Comparison of ENCODE assay signal across 18 cellular contexts in genomic region chr11:69305885-69306540, GRCh38. TPM values are rescaled to one million over a fixed set of nuclear protein-coding genes. Genes with fewer than 3 reads are reported as not detected.
DNase-seq lines count a peak whose midpoint lies in the region; ATAC-seq and TF ChIP-seq lines count a peak whose summit lies in the region.
"Had no signal": no experiment of that assay in that cellular context is flagged by ENCODE, and none has a peak within 500 bp of the region (broad histone marks: within the 10 kb centered on the region; RNA-seq: fewer than 3 reads in every experiment).

No MANE protein-coding gene starts in this region.

- H3K4me3 Mint-ChIP-seq in HFFc6, result no peak overlapping the region

- H3K4me1 Mint-ChIP-seq in HFFc6 (ENCODE audit: low read depth), result peaks cover 81% of the 10 kb centered on the region

- no peak overlapping the region for H3K4me3 ChIP-seq in Karpas-422 (ENCODE audit: low read length)

- no peaks in the 10 kb centered on the region for H3K9me2 ChIP-seq in Karpas-422 (replicated peaks; ENCODE audit: insufficient read depth, low read length)

- H3K4me2 ChIP-seq in Karpas-422 (ENCODE audit: low read depth, low read length, poor library complexity, severe bottlenecking), result no peak overlapping the region

- no peak overlapping the region for H3K9ac ChIP-seq in Karpas-422 (ENCODE audit: low read length)

- peak overlapping the region; percentile 11; the same call in 1 of the 2 replicates for H3K27ac Mint-ChIP-seq in HFFc6

- DNase-seq in HFFc6 (no peak), Karpas-422 (peak; percentile 29), left lobe of liver (ENCODE audit: low spot score) (peak; percentile 94), renal cortical epithelial cell (ENCODE audit: low read depth) (peak; percentile 22), SHP77 treated with DMSO at 0.1 percent for 48 hours (lab: John Stamatoyannopoulos, UW) (no peak), islet precursor cell (no peak)
- DNase-seq: AML-193, DMS79, Kasumi-1, MM.1S, NCI-H1092, NCI-H1694, NCI-H2227 treated with DMSO at 0.1 percent for 48 hours, NCI-H524, PC-3 had no signal

- H3K27me3 Mint-ChIP-seq in HFFc6 (ENCODE audit: insufficient read depth), result no peaks in the 10 kb centered on the region; the same call in 1 of the 2 replicates

- TF ChIP-seq CTCF in HFFc6 (IDR thresholded peaks at IDR 0.05), result no peak

- no peaks in the 10 kb centered on the region for H3K9me3 ChIP-seq in Karpas-422 (ENCODE audit: low read length)

- H3K9me3 Mint-ChIP-seq in HFFc6, result no peaks in the 10 kb centered on the region

- no peaks in the 10 kb centered on the region for H3K79me2 ChIP-seq in Karpas-422 (ENCODE audit: low read length)

- H3K27me3 ChIP-seq in Karpas-422 (ENCODE audit: low read length), result no peaks in the 10 kb centered on the region

- peak; percentile 86 for ATAC-seq in left lobe of liver
- no peak for ATAC-seq in HG03039 (IDR thresholded peaks at IDR 0.05; ENCODE audit: unreplicated experiment)
- ATAC-seq: PC-3 had no signal

- H3K27ac ChIP-seq in Karpas-422 (ENCODE audit: low read length), result no peak overlapping the region
- H3K27ac ChIP-seq: C4-2B had no signal

- H2AFZ ChIP-seq in Karpas-422 (ENCODE audit: low read length), result no peak overlapping the region

- no peaks in the 10 kb centered on the region for H3K4me1 ChIP-seq in Karpas-422 (ENCODE audit: low read length)

- H4K20me1 ChIP-seq in Karpas-422 (ENCODE audit: insufficient read depth, low read depth, low read length), result no peaks in the 10 kb centered on the region

- no peaks in the 10 kb centered on the region for H3K36me3 ChIP-seq in Karpas-422 (ENCODE audit: insufficient read depth, low read length)

- H3K36me3 Mint-ChIP-seq in HFFc6 (ENCODE audit: low read depth), result peaks cover 47% of the 10 kb centered on the region

RNA-seq across cellular contexts. Expression of gene MYEOV, which starts 12.1 kb away (rescaled TPM):
- total RNA-seq in HFFc6 (2021; fragmentation: NEBNext Ultra II Directional; extraction: Animal tissue kit (Norgen Biotek cat#: 25700)), result 10 to 100 TPM; 55.5 to 93.3 (median 79.9) TPM
- 0.22 and 0.25 TPM in 2 replicates for total RNA-seq in Karpas-422 (2014; rRNA removed; shearing (Covaris generic); ENCODE audit: low replicate concordance)
- 0.78 TPM for total RNA-seq in left lobe of liver
- 0.25 and 13.5 TPM in 2 replicates for total RNA-seq in renal cortical epithelial cell
- total RNA-seq: SK-MEL-5 had no signal

Comparison
In these comparisons a context has a peak if more than half of its experiments do, and no peak if none do; other contexts are left out.
1. DNase-seq: peak in Karpas-422 (single experiment), left lobe of liver (single experiment) and renal cortical epithelial cell (single experiment); none in HFFc6 (single experiment), SHP77 treated with DMSO at 0.1 percent for 48 hours (single experiment) and islet precursor cell (single experiment).